Comparison of ENCODE assay signal across 24 cellular contexts in the genomic region with DNA sequence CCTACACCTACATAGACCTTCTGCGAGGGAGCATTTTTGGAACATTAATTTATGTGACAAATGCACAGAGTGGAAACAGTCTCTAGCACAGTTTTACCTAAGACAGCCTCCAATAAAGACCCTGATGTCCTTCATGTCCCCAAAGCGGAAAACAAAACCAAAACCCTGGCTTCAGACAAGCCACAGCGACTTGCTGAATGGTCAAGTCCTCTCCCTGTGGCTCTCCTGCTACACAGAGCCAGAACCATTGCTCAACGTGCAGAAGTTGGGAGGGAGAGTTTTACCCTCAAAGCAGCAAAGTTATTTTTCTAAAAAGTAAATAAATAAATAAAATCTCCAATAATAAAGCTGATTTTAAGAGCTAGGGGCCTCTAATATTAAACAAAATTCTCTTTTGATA.
"Had no signal": no experiment of that assay in that cellular context is flagged by ENCODE, and none has a peak within 500 bp of the region (broad histone marks: within the 10 kb centered on the region; RNA-seq: fewer than 3 reads in every experiment).

No MANE protein-coding gene starts in this region.

- H3K4me1 ChIP-seq: colonic mucosa, esophagus muscularis mucosa, esophagus squamous epithelium, foreskin keratinocyte, gastrocnemius medialis, gastroesophageal sphincter, heart left ventricle, heart right ventricle had no signal

- H3K27me3 ChIP-seq: colonic mucosa, esophagus squamous epithelium, foreskin keratinocyte, gastrocnemius medialis, heart left ventricle had no signal

- ATAC-seq: effector memory CD8-positive, alpha-beta T cell; esophagus mucosa; foreskin keratinocyte; gastrocnemius medialis; gastroesophageal sphincter; heart left ventricle; heart right ventricle had no signal

- DNase-seq: colonic mucosa; cortex of kidney; dermis blood vessel endothelial cell; dorsolateral prefrontal cortex; effector CD4-positive, alpha-beta T cell; effector CD8-positive, alpha-beta T cell; effector memory CD4-positive, alpha-beta T cell; effector memory CD8-positive, alpha-beta T cell; endodermal cell; erythroblast; esophagus squamous epithelium; foreskin fibroblast; foreskin keratinocyte; foreskin melanocyte; gastrocnemius medialis; glutamatergic neuron; head of caudate nucleus; heart left ventricle; heart right ventricle had no signal

- H3K36me3 ChIP-seq: colonic mucosa, esophagus muscularis mucosa, esophagus squamous epithelium, gastrocnemius medialis, gastroesophageal sphincter, heart left ventricle, heart right ventricle had no signal

- H3K27ac ChIP-seq: colonic mucosa, coronary artery, dorsolateral prefrontal cortex, epithelial cell of prostate, esophagus muscularis mucosa, esophagus squamous epithelium, foreskin keratinocyte, gastrocnemius medialis, gastroesophageal sphincter, heart left ventricle, heart right ventricle had no signal

- H3K9me3 ChIP-seq: colonic mucosa, esophagus muscularis mucosa, esophagus squamous epithelium, gastrocnemius medialis, gastroesophageal sphincter, heart left ventricle, heart right ventricle had no signal

- H3K4me3 ChIP-seq: colonic mucosa, coronary artery, dorsolateral prefrontal cortex, esophagus muscularis mucosa, esophagus squamous epithelium, gastrocnemius medialis, gastroesophageal sphincter, heart left ventricle, heart right ventricle had no signal
